ENCODE assay signal across 10 cellular contexts in genomic region chr5:42810905-42811590, GRCh38. TPM values are rescaled to one million over a fixed set of nuclear protein-coding genes. Genes with fewer than 3 reads are reported as not detected.
DNase-seq lines count a peak whose midpoint lies in the region; ATAC-seq and TF ChIP-seq lines count a peak whose summit lies in the region.
"Had no signal": no experiment of that assay in that cellular context is flagged by ENCODE, and none has a peak within 500 bp of the region (broad histone marks: within the 10 kb centered on the region; RNA-seq: fewer than 3 reads in every experiment).

No MANE protein-coding gene starts in this region.

- peak overlapping the region; percentile 82 for H3K4me3 Mint-ChIP-seq in mesothelial cell of epicardium
- no peak overlapping the region for H3K4me3 Mint-ChIP-seq in stimulated activated naive CD8-positive, alpha-beta T cell treated with anti-CD3 and anti-CD28 coated beads, Interleukin-15, amount 100 ng/mL, for 72 hours

- intact Hi-C loops in esophagus squamous epithelium (cut with DNase I): loop anchor here (10.0 kb wide), 1 partner anchor 234 kb away; the partner anchor contains the start of gene ANXA2R

- no peak for ATAC-seq in stimulated activated naive CD8-positive, alpha-beta T cell treated with anti-CD3 and anti-CD28 coated beads, Interleukin-15, amount 100 ng/mL, for 72 hours

- TF ChIP-seq CTCF in Peyer's patch (IDR thresholded peaks at IDR 0.05): no peak
- TF ChIP-seq CTCF in esophagus squamous epithelium (IDR thresholded peaks at IDR 0.05): no peak
- no peak for TF ChIP-seq CTCF in mesothelial cell of epicardium (IDR thresholded peaks at IDR 0.05; ENCODE audit: unreplicated experiment)

- H3K4me1 Mint-ChIP-seq in mesothelial cell of epicardium: peaks cover 43% of the 10 kb centered on the region
- H3K4me1 Mint-ChIP-seq in stimulated activated naive CD8-positive, alpha-beta T cell treated with anti-CD3 and anti-CD28 coated beads, Interleukin-15, amount 100 ng/mL, for 72 hours: peaks cover 4% of the 10 kb centered on the region

- H3K27me3 ChIP-seq in Peyer's patch: no peaks in the 10 kb centered on the region
- no peaks in the 10 kb centered on the region for H3K27me3 ChIP-seq in esophagus squamous epithelium
- no peaks in the 10 kb centered on the region for H3K27me3 ChIP-seq in thymus (ENCODE audit: control insufficient read depth, insufficient read depth)
- H3K27me3 ChIP-seq: SJSA1 had no signal

- H3K36me3 Mint-ChIP-seq in mesothelial cell of epicardium: peaks cover 7% of the 10 kb centered on the region

- no peaks in the 10 kb centered on the region for H3K9me3 Mint-ChIP-seq in mesothelial cell of epicardium
- no peaks in the 10 kb centered on the region for H3K9me3 Mint-ChIP-seq in stimulated activated naive CD8-positive, alpha-beta T cell treated with anti-CD3 and anti-CD28 coated beads, Interleukin-15, amount 100 ng/mL, for 72 hours

- H3K4me3 ChIP-seq in Peyer's patch (peak overlapping the region; percentile 7 to 66 (median 51)), esophagus squamous epithelium (peak overlapping the region; percentile 41 to 67 (median 56)), thymus (ENCODE audit: low read length) (peak overlapping the region; percentile 31)
- H3K4me3 ChIP-seq: SJSA1 had no signal

- no peaks in the 10 kb centered on the region for H3K27me3 Mint-ChIP-seq in mesothelial cell of epicardium (ENCODE audit: low read depth)
- H3K27me3 Mint-ChIP-seq in stimulated activated naive CD8-positive, alpha-beta T cell treated with anti-CD3 and anti-CD28 coated beads, Interleukin-15, amount 100 ng/mL, for 72 hours: no peaks in the 10 kb centered on the region

- peaks cover 0 to 7% (median 0%) of the 10 kb centered on the region in 4 donors for H3K4me1 ChIP-seq in Peyer's patch
- peaks cover 10 to 72% (median 21%) of the 10 kb centered on the region in 3 donors for H3K4me1 ChIP-seq in esophagus squamous epithelium
- no peaks in the 10 kb centered on the region for H3K4me1 ChIP-seq in thymus (ENCODE audit: control insufficient read depth, insufficient read depth, low read length)
- H3K4me1 ChIP-seq: SJSA1 had no signal

- no peaks in the 10 kb centered on the region for H3K9me3 ChIP-seq in Peyer's patch
- H3K9me3 ChIP-seq in esophagus squamous epithelium: no peaks in the 10 kb centered on the region
- H3K9me3 ChIP-seq in thymus (ENCODE audit: control insufficient read depth): no peaks in the 10 kb centered on the region
- H3K9me3 ChIP-seq: SJSA1 had no signal

- H3K36me3 ChIP-seq in Peyer's patch: peaks cover 0 to 21% (median 0%) of the 10 kb centered on the region in 3 donors
- peaks cover 0 to 21% (median 4%) of the 10 kb centered on the region in 3 donors for H3K36me3 ChIP-seq in esophagus squamous epithelium
- no peaks in the 10 kb centered on the region for H3K36me3 ChIP-seq in thymus (ENCODE audit: control insufficient read depth, insufficient read depth)
- H3K36me3 ChIP-seq: SJSA1 had no signal

- H3K27ac ChIP-seq in Peyer's patch (peak overlapping the region; percentile 32 to 80 (median 72)), esophagus squamous epithelium (peak overlapping the region; percentile 77 to 89 (median 83)), thymus (ENCODE audit: low read depth) (no peak overlapping the region)
- H3K27ac ChIP-seq: SJSA1 had no signal

- TF ChIP-seq POLR2A in Peyer's patch (IDR thresholded peaks at IDR 0.05) (no peak), esophagus squamous epithelium (IDR thresholded peaks at IDR 0.05) (no peak)

- peak overlapping the region; percentile 94 for H3K27ac Mint-ChIP-seq in mesothelial cell of epicardium
- H3K27ac Mint-ChIP-seq in stimulated activated naive CD8-positive, alpha-beta T cell treated with anti-CD3 and anti-CD28 coated beads, Interleukin-15, amount 100 ng/mL, for 72 hours: no peak overlapping the region

- DNase-seq in Peyer's patch (no peak), esophagus squamous epithelium (lab: John Stamatoyannopoulos, UW) (no peak), mesothelial cell of epicardium (ENCODE audit: low spot score in 2 of 2, unreplicated experiment in 2 of 2) (no peak), COLO829 (ENCODE audit: low spot score) (no peak), NCI-H345 treated with DMSO at 0.1 percent for 48 hours (lab: John Stamatoyannopoulos, UW; ENCODE audit: unreplicated experiment) (no peak), DMS114 treated with DMSO at 0.1 percent for 48 hours (lab: John Stamatoyannopoulos, UW; ENCODE audit: unreplicated experiment) (no peak)
- DNase-seq in stimulated activated naive CD8-positive, alpha-beta T cell treated with anti-CD3 and anti-CD28 coated beads, Interleukin-15, amount 100 ng/mL, for 72 hours: no peak
- DNase-seq: DND-41 had no signal

- 30 to 32% methylated on average over 2 of the region's 2 CpGs for WGBS in esophagus squamous epithelium, 2 donors
- WGBS in thymus: 94% methylated on average over 2 of the region's 2 CpGs

RNA-seq across cellular contexts. Expression of gene SELENOP, which starts 0.6 kb away (rescaled TPM):
- total RNA-seq in Peyer's patch (1,000 to 10,000 TPM in 3 of 4 donors, 100 to 1,000 TPM in 1; 404 to 5,297 (median 1,595) TPM), esophagus squamous epithelium (100 to 1,000 TPM in 2 of 4 donors, 10 to 100 TPM in 2; 74.7 to 381 (median 211) TPM), mesothelial cell of epicardium (84.5 to 95.8 TPM (median 86.9 TPM) in 3 replicates)
- 104 TPM for polyA plus RNA-seq in thymus

RNA-seq across cellular contexts. Expression of gene CCDC152, which starts 54.4 kb away (rescaled TPM):
- total RNA-seq in Peyer's patch: under 1 TPM in 1 of 4 donors, not detected in 3; 0.40 TPM
- total RNA-seq in esophagus squamous epithelium: under 1 TPM; 0.08 to 0.44 (median 0.38) TPM
- not detected in 3 replicates for total RNA-seq in mesothelial cell of epicardium
- polyA plus RNA-seq in thymus: 3.2 TPM
- total RNA-seq: SJSA1 had no signal
